10 cellular contexts compared by ENCODE assay signal in genomic region chr12:102118874-102119273, GRCh38. TPM values are rescaled to one million over a fixed set of nuclear protein-coding genes. Genes with fewer than 3 reads are reported as not detected.
DNase-seq lines count a peak whose midpoint lies in the region; ATAC-seq and FAIRE-seq lines count a peak whose summit lies in the region.
"Had no signal": no experiment of that assay in that cellular context is flagged by ENCODE, and none has a peak within 500 bp of the region (broad histone marks: within the 10 kb centered on the region; RNA-seq: fewer than 3 reads in every experiment).

No MANE protein-coding gene starts in this region.

- no peak for FAIRE-seq in urothelium cell line (lab: Jason Lieb, UNC)

- CTCF ChIA-PET in activated CD4-positive, alpha-beta memory T cell treated with anti-CD3 and anti-CD28 coated beads for 36 hours (lab: Charles Lee): interaction anchor here (1.0 to 1.1 kb wide), 2 partner anchors 51 to 177 kb away, joined by 3 read pairs; no protein-coding TSS in a partner anchor

- H3K27me3 ChIP-seq in aorta (ENCODE audit: control insufficient read depth in 1 of 2, insufficient read depth in 2 of 2, low read length in 1 of 2): no peaks in the 10 kb centered on the region

- H3K27ac ChIP-seq in aorta (ENCODE audit: low read depth in 1 of 2, low read length in 2 of 2): no peak overlapping the region

- POLR2A ChIA-PET in activated CD4-positive, alpha-beta memory T cell treated with anti-CD3 and anti-CD28 coated beads for 36 hours (lab: Charles Lee): interaction anchor here (0.8 to 2.0 kb wide), 3 partner anchors 9 to 57 kb away, joined by 3 to 9 read pairs (median 3); partner anchors contain the start of gene WASHC3

- H3K4me1 Mint-ChIP-seq in activated CD4-positive, alpha-beta T cell treated with anti-CD3 and anti-CD28 coated beads, Interleukin-2, amount 10 ng/mL, durations not matched to agents 24 days and 14 days: peaks cover 32% of the 10 kb centered on the region
- H3K4me1 Mint-ChIP-seq in activated CD4-positive, alpha-beta memory T cell treated with anti-CD3 and anti-CD28 coated beads for 36 hours (ENCODE audit: low read depth): peaks cover 19% of the 10 kb centered on the region
- peaks cover 22% of the 10 kb centered on the region for H3K4me1 Mint-ChIP-seq in stimulated activated memory B cell treated with anti-CD40 and anti-IgM and Interleukin-4, amounts not matched to agents 10 μg/mL and 1 μg/mL and 100 μg/mL, for 72 hours

- no peaks in the 10 kb centered on the region for H3K9me3 Mint-ChIP-seq in activated CD4-positive, alpha-beta T cell treated with anti-CD3 and anti-CD28 coated beads, Interleukin-2, amount 10 ng/mL, durations not matched to agents 24 days and 14 days
- no peaks in the 10 kb centered on the region for H3K9me3 Mint-ChIP-seq in activated CD4-positive, alpha-beta memory T cell treated with anti-CD3 and anti-CD28 coated beads for 36 hours
- H3K9me3 Mint-ChIP-seq in stimulated activated memory B cell treated with anti-CD40 and anti-IgM and Interleukin-4, amounts not matched to agents 10 μg/mL and 1 μg/mL and 100 μg/mL, for 72 hours: no peaks in the 10 kb centered on the region

- no peaks in the 10 kb centered on the region for H3K36me3 ChIP-seq in aorta (ENCODE audit: control insufficient read depth in 1 of 2, insufficient read depth in 2 of 2, low read length in 1 of 2)

- DNase-seq in activated CD4-positive, alpha-beta T cell treated with anti-CD3 and anti-CD28 coated beads, Interleukin-2, amount 10 ng/mL, durations not matched to agents 24 days and 14 days: peak; percentile 55
- DNase-seq in activated CD4-positive, alpha-beta T cell treated with anti-CD3 and anti-CD28 coated beads, Interleukin-2, amount 50 U/mL, for 4 hours: no peak
- no peak for DNase-seq in activated CD4-positive, alpha-beta memory T cell treated with anti-CD3 and anti-CD28 coated beads for 36 hours
- DNase-seq in urothelium cell line (ENCODE audit: low spot score) (no peak), aorta (no peak), HuH-7.5 (ENCODE audit: low spot score) (no peak)
- DNase-seq: midbrain, NCI-H2081 had no signal

- H3K27me3 Mint-ChIP-seq in activated CD4-positive, alpha-beta T cell treated with anti-CD3 and anti-CD28 coated beads, Interleukin-2, amount 10 ng/mL, durations not matched to agents 24 days and 14 days: no peaks in the 10 kb centered on the region
- no peaks in the 10 kb centered on the region for H3K27me3 Mint-ChIP-seq in activated CD4-positive, alpha-beta memory T cell treated with anti-CD3 and anti-CD28 coated beads for 36 hours
- H3K27me3 Mint-ChIP-seq in stimulated activated memory B cell treated with anti-CD40 and anti-IgM and Interleukin-4, amounts not matched to agents 10 μg/mL and 1 μg/mL and 100 μg/mL, for 72 hours: no peaks in the 10 kb centered on the region

- no peaks in the 10 kb centered on the region for H3K9me3 ChIP-seq in aorta (ENCODE audit: control insufficient read depth, low read length)

- intact Hi-C loops in activated CD4-positive, alpha-beta T cell treated with anti-CD3 and anti-CD28 coated beads, Interleukin-2, amount 10 ng/mL, durations not matched to agents 24 days and 14 days (cut with micrococcal nuclease): no loop called here
- intact Hi-C loops in activated CD4-positive, alpha-beta memory T cell treated with anti-CD3 and anti-CD28 coated beads for 36 hours (cut with micrococcal nuclease): no loop called here
- intact Hi-C loops in aorta (cut with DNase I): loop anchor here in 1 of 2 donors (5.0 kb wide), 1 partner anchor 363 kb away; the partner anchor contains the start of gene IGF1

- H3K4me3 ChIP-seq in iPS-11a (ENCODE audit: low read depth, low read length): peak overlapping the region; percentile 92
- H3K4me3 ChIP-seq in aorta (ENCODE audit: low read length in 2 of 2): no peak overlapping the region

- 50 to 57% methylated on average over 2 of the region's 2 CpGs for WGBS in aorta, 2 donors

- peak overlapping the region; percentile 96 for H3K4me3 Mint-ChIP-seq in activated CD4-positive, alpha-beta T cell treated with anti-CD3 and anti-CD28 coated beads, Interleukin-2, amount 10 ng/mL, durations not matched to agents 24 days and 14 days
- peak overlapping the region; percentile 87 for H3K4me3 Mint-ChIP-seq in activated CD4-positive, alpha-beta memory T cell treated with anti-CD3 and anti-CD28 coated beads for 36 hours
- H3K4me3 Mint-ChIP-seq in stimulated activated memory B cell treated with anti-CD40 and anti-IgM and Interleukin-4, amounts not matched to agents 10 μg/mL and 1 μg/mL and 100 μg/mL, for 72 hours: peak overlapping the region; percentile 46

- H3K27ac Mint-ChIP-seq in activated CD4-positive, alpha-beta T cell treated with anti-CD3 and anti-CD28 coated beads, Interleukin-2, amount 10 ng/mL, durations not matched to agents 24 days and 14 days: peak overlapping the region; percentile 53
- H3K27ac Mint-ChIP-seq in activated CD4-positive, alpha-beta memory T cell treated with anti-CD3 and anti-CD28 coated beads for 36 hours: no peak overlapping the region
- H3K27ac Mint-ChIP-seq in stimulated activated memory B cell treated with anti-CD40 and anti-IgM and Interleukin-4, amounts not matched to agents 10 μg/mL and 1 μg/mL and 100 μg/mL, for 72 hours: peak overlapping the region; percentile 93

- H3K36me3 Mint-ChIP-seq in activated CD4-positive, alpha-beta T cell treated with anti-CD3 and anti-CD28 coated beads, Interleukin-2, amount 10 ng/mL, durations not matched to agents 24 days and 14 days (ENCODE audit: low read depth): peaks cover 29% of the 10 kb centered on the region
- H3K36me3 Mint-ChIP-seq in activated CD4-positive, alpha-beta memory T cell treated with anti-CD3 and anti-CD28 coated beads for 36 hours: peaks cover 16% of the 10 kb centered on the region
- peaks cover 21% of the 10 kb centered on the region for H3K36me3 Mint-ChIP-seq in stimulated activated memory B cell treated with anti-CD40 and anti-IgM and Interleukin-4, amounts not matched to agents 10 μg/mL and 1 μg/mL and 100 μg/mL, for 72 hours

- peaks cover 0 to 3% of the 10 kb centered on the region in 2 donors for H3K4me1 ChIP-seq in aorta (ENCODE audit: control insufficient read depth in 1 of 2, insufficient read depth in 2 of 2, low read length in 2 of 2)

- ATAC-seq in stimulated activated memory B cell treated with anti-CD40 and anti-IgM and Interleukin-4, amounts not matched to agents 10 μg/mL and 1 μg/mL and 100 μg/mL, for 72 hours: no peak
- ATAC-seq in aorta (ENCODE audit: low FRiP score): no peak

RNA-seq across cellular contexts. Expression of gene NUP37, which starts 1.0 kb away (rescaled TPM):
- 88.1 and 97.3 TPM in 2 replicates for total RNA-seq in activated CD4-positive, alpha-beta T cell treated with anti-CD3 and anti-CD28 coated beads, Interleukin-2, amount 10 ng/mL, durations not matched to agents 24 days and 14 days
- 10 to 100 TPM; 86.8 to 89.5 TPM for total RNA-seq in activated CD4-positive, alpha-beta memory T cell treated with anti-CD3 and anti-CD28 coated beads for 36 hours
- total RNA-seq in aorta: 10 to 100 TPM; 12.6 to 16.1 TPM
- 1 to 10 TPM; 9.5 to 9.7 TPM for polyA plus RNA-seq in aorta

RNA-seq across cellular contexts. Expression of gene PARPBP, which starts 1.1 kb away (rescaled TPM):
- 22.9 TPM in 2 replicates for total RNA-seq in activated CD4-positive, alpha-beta T cell treated with anti-CD3 and anti-CD28 coated beads, Interleukin-2, amount 10 ng/mL, durations not matched to agents 24 days and 14 days
- 10 to 100 TPM; 24.0 to 25.9 TPM for total RNA-seq in activated CD4-positive, alpha-beta memory T cell treated with anti-CD3 and anti-CD28 coated beads for 36 hours
- 1 to 10 TPM; 2.9 to 7.2 TPM for total RNA-seq in aorta
- 1 to 10 TPM in 1 of 2 donors, under 1 TPM in 1; 0.41 to 1.1 TPM for polyA plus RNA-seq in aorta

RNA-seq across cellular contexts. Expression of gene WASHC3, which starts 57.1 kb away (rescaled TPM):
- 29.0 and 33.1 TPM in 2 replicates for total RNA-seq in activated CD4-positive, alpha-beta T cell treated with anti-CD3 and anti-CD28 coated beads, Interleukin-2, amount 10 ng/mL, durations not matched to agents 24 days and 14 days
- 10 to 100 TPM; 39.3 to 40.1 TPM for total RNA-seq in activated CD4-positive, alpha-beta memory T cell treated with anti-CD3 and anti-CD28 coated beads for 36 hours
- total RNA-seq in aorta: 10 to 100 TPM; 36.9 to 57.4 TPM
- 10 to 100 TPM; 62.0 to 70.7 TPM for polyA plus RNA-seq in aorta

Comparison
In these comparisons a context has a peak if more than half of its experiments do, and no peak if none do; other contexts are left out.
1. H3K4me3 Mint-ChIP-seq: peak in every context shown above with its lines; median percentile 96 in activated CD4-positive, alpha-beta T cell treated with anti-CD3 and anti-CD28 coated beads, Interleukin-2, amount 10 ng/mL, durations not matched to agents 24 days and 14 days; 87 in activated CD4-positive, alpha-beta memory T cell treated with anti-CD3 and anti-CD28 coated beads for 36 hours; 46 in stimulated activated memory B cell treated with anti-CD40 and anti-IgM and Interleukin-4, amounts not matched to agents 10 μg/mL and 1 μg/mL and 100 μg/mL, for 72 hours.